In the genomic region with DNA sequence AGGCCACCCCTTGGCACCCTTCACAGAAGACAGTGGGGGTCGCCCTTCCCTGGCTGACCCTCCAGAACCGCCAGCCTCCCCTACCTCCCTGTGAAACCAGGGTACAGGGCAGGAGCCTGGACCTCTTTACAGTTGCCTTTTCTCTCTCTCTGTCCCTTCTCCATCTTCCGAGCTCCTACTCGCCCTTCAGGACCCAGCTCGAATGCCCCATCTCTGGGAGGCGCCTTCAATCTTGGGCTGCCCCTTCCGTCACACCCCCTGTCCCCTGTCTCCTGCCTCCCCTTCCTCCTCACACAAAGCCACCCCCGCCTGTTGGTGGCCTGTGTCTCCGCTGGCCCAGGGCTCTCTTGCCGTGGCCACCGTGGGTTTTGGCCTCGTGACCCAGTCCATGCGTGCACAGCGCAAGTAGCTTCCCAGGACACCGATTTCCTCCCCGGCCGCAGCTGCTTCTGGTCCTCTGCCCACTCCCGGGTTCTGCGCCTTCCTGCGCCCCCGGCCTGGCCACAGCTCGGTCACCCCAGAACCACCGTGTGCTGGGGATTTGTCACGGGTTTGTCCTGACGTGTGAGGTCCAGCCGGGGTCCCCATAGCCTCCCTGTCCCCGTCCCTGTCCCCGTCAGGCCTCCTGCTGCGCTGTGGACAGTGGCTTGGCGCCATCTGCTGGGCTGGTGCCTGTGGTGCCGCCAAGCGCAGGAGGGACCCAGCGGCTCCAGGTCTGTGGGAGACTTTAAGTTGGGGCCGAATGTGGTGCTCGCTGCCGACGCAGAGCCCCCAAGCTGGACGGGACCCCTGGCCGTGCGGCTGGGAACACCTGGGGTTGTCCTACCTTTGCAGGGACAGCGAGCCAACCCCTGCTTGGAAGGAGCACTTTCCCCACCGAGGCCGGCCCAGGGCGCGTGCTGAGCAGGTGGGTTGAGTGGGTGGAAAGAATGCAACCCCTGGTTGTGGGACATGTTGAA, we compare ENCODE assay signal across 8 cellular contexts.
A peak's percentile ranks its signal among the peaks of the same experiment; 100 is the strongest.
DNase-seq lines count a peak whose midpoint lies in the region; ATAC-seq and TF ChIP-seq lines count a peak whose summit lies in the region.

No MANE protein-coding gene starts in this region.

- H3K27ac ChIP-seq in caudate nucleus (ENCODE audit: low read depth, low read length) = no peak overlapping the region

- TF ChIP-seq CTCF in GM10248 (IDR thresholded peaks at IDR 0.05; ENCODE audit: control extremely low read depth, extremely low read depth, low read depth, missing control alignments) (peak; percentile 97), NB4 (IDR thresholded peaks at IDR 0.05; ENCODE audit: low read depth, low read length) (peak; percentile 92)

- TF ChIP-seq POLR2A in NB4 (IDR thresholded peaks at IDR 0.05; ENCODE audit: extremely low read depth, insufficient read length) (no peak), GM18505 (IDR thresholded peaks at IDR 0.05; ENCODE audit: borderline replicate concordance, extremely low read depth, insufficient read depth, insufficient read length) (no peak)

- CTCF ChIA-PET in GM10248 (lab: Yijun Ruan, JAX) = interaction anchor here (0.6 to 5.7 kb wide), 30 partner anchors 9 to 522 kb away, joined by 3 to 56 read pairs (median 4); a partner anchor contains a TSS

- H3K4me3 ChIP-seq in NB4 (ENCODE audit: low read depth, low read length) = no peak overlapping the region

- ATAC-seq in GM18505 (IDR thresholded peaks at IDR 0.05; ENCODE audit: unreplicated experiment) = no peak

- POLR2A ChIA-PET in GM10248 (lab: Yijun Ruan, JAX) = no interaction called here

- DNase-seq in GM10248 (ENCODE audit: extremely low spot score) = peak; percentile 83
- peak; percentile 76 for DNase-seq in NB4 (ENCODE audit: low read depth)
- DNase-seq in activated CD4-positive, CD25-positive, alpha-beta regulatory T cell (lab: John Stamatoyannopoulos, UW) = peak; percentile 54 to 67 (median 59)
- peak in 55 of 61 donors; percentile 8 to 81 (median 53) for DNase-seq in caudate nucleus (lab: John Stamatoyannopoulos, UW)
- DNase-seq in kidney tubule cell (ENCODE audit: low spot score) = peak; percentile 60
- peak; percentile 75 to 78 for DNase-seq in stimulated activated CD4-positive, alpha-beta T cell treated with anti-CD3 and anti-CD28 coated beads, Interleukin-1b, Interleukin-23, amount 100 ng/mL, for 4 hours (ENCODE audit: low read depth in 2 of 2)
- DNase-seq in amniotic stem cell (lab: John Stamatoyannopoulos, UW) = no peak
